In genomic region chr7:48139461-48139860, GRCh38 we compare ENCODE assay signal across 11 cellular contexts. TPM values are rescaled to one million over a fixed set of nuclear protein-coding genes. Genes with fewer than 3 reads are reported as not detected.
DNase-seq lines count a peak whose midpoint lies in the region; ATAC-seq and TF ChIP-seq lines count a peak whose summit lies in the region.
"Had no signal": no experiment of that assay in that cellular context is flagged by ENCODE, and none has a peak within 500 bp of the region (broad histone marks: within the 10 kb centered on the region; RNA-seq: fewer than 3 reads in every experiment).

No MANE protein-coding gene starts in this region.

- ATAC-seq in WTC11 (peak; percentile 47; the same call in 1 of the 2 replicates), GM18858 (IDR thresholded peaks at IDR 0.05; ENCODE audit: unreplicated experiment) (no peak), HG03039 (IDR thresholded peaks at IDR 0.05; ENCODE audit: unreplicated experiment) (no peak)
- ATAC-seq in activated T-cell treated with anti-CD3 and anti-CD28 coated beads, Interleukin-2, amount 50 U/mL, for 72 hours (replicated peaks in 1 of 2), result no peak

- peak; percentile 37 for TF ChIP-seq CTCF in AG09319 (IDR thresholded peaks at IDR 0.05; ENCODE audit: low read depth, low read length)
- peak; percentile 33 for TF ChIP-seq CTCF in HFF-Myc (IDR thresholded peaks at IDR 0.05; ENCODE audit: low read depth, low read length, missing control alignments)
- no peak for TF ChIP-seq CTCF in WTC11 (IDR thresholded peaks at IDR 0.05)

- POLR2A ChIA-PET in WTC11 (lab: Charles Lee), result no interaction called here

- peaks cover 29% of the 10 kb centered on the region for H3K4me1 Mint-ChIP-seq in WTC11
- peaks cover 8% of the 10 kb centered on the region for H3K4me1 Mint-ChIP-seq in activated T-cell treated with anti-CD3 and anti-CD28 coated beads, Interleukin-2, amount 50 U/mL, for 72 hours (ENCODE audit: low read depth)
- H3K4me1 Mint-ChIP-seq in activated T-helper 2 cell treated with anti-CD3 and anti-CD28 coated beads, Interferon-gamma antibody, Interleukin-2, Interleukin-4, amounts not matched to agents 10 μg/mL and 5 μg/mL and 100 μg/mL, durations not matched to agents 14 hours and 24 hours and 36 hours (ENCODE audit: low read depth), result peaks cover 6% of the 10 kb centered on the region

- H3K9me3 Mint-ChIP-seq in WTC11, result peaks cover 52% of the 10 kb centered on the region
- no peaks in the 10 kb centered on the region for H3K9me3 Mint-ChIP-seq in activated T-cell treated with anti-CD3 and anti-CD28 coated beads, Interleukin-2, amount 50 U/mL, for 72 hours
- no peaks in the 10 kb centered on the region for H3K9me3 Mint-ChIP-seq in activated T-helper 2 cell treated with anti-CD3 and anti-CD28 coated beads, Interferon-gamma antibody, Interleukin-2, Interleukin-4, amounts not matched to agents 10 μg/mL and 5 μg/mL and 100 μg/mL, durations not matched to agents 14 hours and 24 hours and 36 hours

- CTCF ChIA-PET in WTC11 (lab: Charles Lee), result interaction anchor here (1.0 to 1.2 kb wide), 3 partner anchors 12 to 15 kb away, joined by 3 to 5 read pairs (median 4); no protein-coding TSS in a partner anchor

- no peak overlapping the region for H3K4me3 ChIP-seq in HFF-Myc (replicated peaks; ENCODE audit: low read depth, low read length)
- H3K4me3 ChIP-seq: prostate gland had no signal

- intact Hi-C loops in activated T-helper 2 cell treated with anti-CD3 and anti-CD28 coated beads, Interferon-gamma antibody, Interleukin-2, Interleukin-4, amounts not matched to agents 10 μg/mL and 5 μg/mL and 100 μg/mL, durations not matched to agents 14 hours and 24 hours and 36 hours (cut with micrococcal nuclease), result loop anchor here (10.0 kb wide), 1 partner anchor 265 kb away; no protein-coding TSS in a partner anchor

- H3K4me3 Mint-ChIP-seq in WTC11, result no peak overlapping the region
- H3K4me3 Mint-ChIP-seq in activated T-cell treated with anti-CD3 and anti-CD28 coated beads, Interleukin-2, amount 50 U/mL, for 72 hours, result no peak overlapping the region
- H3K4me3 Mint-ChIP-seq in activated T-helper 2 cell treated with anti-CD3 and anti-CD28 coated beads, Interferon-gamma antibody, Interleukin-2, Interleukin-4, amounts not matched to agents 10 μg/mL and 5 μg/mL and 100 μg/mL, durations not matched to agents 14 hours and 24 hours and 36 hours (ENCODE audit: low read depth), result no peak overlapping the region

- peaks cover 55% of the 10 kb centered on the region for H3K36me3 Mint-ChIP-seq in WTC11
- peaks cover 0 to 1% of the 10 kb centered on the region in 2 donors for H3K36me3 Mint-ChIP-seq in activated T-cell treated with anti-CD3 and anti-CD28 coated beads, Interleukin-2, amount 50 U/mL, for 72 hours (ENCODE audit: insufficient read depth in 2 of 2)
- no peaks in the 10 kb centered on the region for H3K36me3 Mint-ChIP-seq in activated T-helper 2 cell treated with anti-CD3 and anti-CD28 coated beads, Interferon-gamma antibody, Interleukin-2, Interleukin-4, amounts not matched to agents 10 μg/mL and 5 μg/mL and 100 μg/mL, durations not matched to agents 14 hours and 24 hours and 36 hours (ENCODE audit: low read depth)

- H3K27ac Mint-ChIP-seq in WTC11, result no peak overlapping the region
- H3K27ac Mint-ChIP-seq in activated T-cell treated with anti-CD3 and anti-CD28 coated beads, Interleukin-2, amount 50 U/mL, for 72 hours, result no peak overlapping the region
- H3K27ac Mint-ChIP-seq in activated T-helper 2 cell treated with anti-CD3 and anti-CD28 coated beads, Interferon-gamma antibody, Interleukin-2, Interleukin-4, amounts not matched to agents 10 μg/mL and 5 μg/mL and 100 μg/mL, durations not matched to agents 14 hours and 24 hours and 36 hours, result no peak overlapping the region

- DNase-seq in AG09319 (ENCODE audit: extremely low read depth, low read depth) (no peak), HFF-Myc (ENCODE audit: extremely low read depth, low read depth) (no peak), WTC11 (ENCODE audit: low spot score) (peak; percentile 44), iris pigment epithelial cell (ENCODE audit: low read depth) (peak; percentile 33)
- no peak for DNase-seq in activated T-cell treated with anti-CD3 and anti-CD28 coated beads, Interleukin-2, amount 50 U/mL, for 72 hours
- no peak for DNase-seq in activated T-helper 2 cell treated with anti-CD3 and anti-CD28 coated beads, Interferon-gamma antibody, Interleukin-2, Interleukin-4, amounts not matched to agents 10 μg/mL and 5 μg/mL and 100 μg/mL, durations not matched to agents 14 hours and 24 hours and 36 hours (ENCODE audit: low spot score)
- DNase-seq: Karpas-422, SHP77 treated with DMSO at 0.1 percent for 48 hours had no signal

- H3K27me3 Mint-ChIP-seq in WTC11 (ENCODE audit: low read depth), result no peaks in the 10 kb centered on the region; the same call in 1 of the 2 replicates
- H3K27me3 Mint-ChIP-seq in activated T-cell treated with anti-CD3 and anti-CD28 coated beads, Interleukin-2, amount 50 U/mL, for 72 hours (ENCODE audit: low read depth), result peaks cover 8% of the 10 kb centered on the region
- peaks cover 22% of the 10 kb centered on the region for H3K27me3 Mint-ChIP-seq in activated T-helper 2 cell treated with anti-CD3 and anti-CD28 coated beads, Interferon-gamma antibody, Interleukin-2, Interleukin-4, amounts not matched to agents 10 μg/mL and 5 μg/mL and 100 μg/mL, durations not matched to agents 14 hours and 24 hours and 36 hours (ENCODE audit: low read depth)

TF ChIP-seq in WTC11, 78 proteins besides CTCF, POLR2A, EP300 and RAD21:
- TF ChIP-seq, protein P1, sequence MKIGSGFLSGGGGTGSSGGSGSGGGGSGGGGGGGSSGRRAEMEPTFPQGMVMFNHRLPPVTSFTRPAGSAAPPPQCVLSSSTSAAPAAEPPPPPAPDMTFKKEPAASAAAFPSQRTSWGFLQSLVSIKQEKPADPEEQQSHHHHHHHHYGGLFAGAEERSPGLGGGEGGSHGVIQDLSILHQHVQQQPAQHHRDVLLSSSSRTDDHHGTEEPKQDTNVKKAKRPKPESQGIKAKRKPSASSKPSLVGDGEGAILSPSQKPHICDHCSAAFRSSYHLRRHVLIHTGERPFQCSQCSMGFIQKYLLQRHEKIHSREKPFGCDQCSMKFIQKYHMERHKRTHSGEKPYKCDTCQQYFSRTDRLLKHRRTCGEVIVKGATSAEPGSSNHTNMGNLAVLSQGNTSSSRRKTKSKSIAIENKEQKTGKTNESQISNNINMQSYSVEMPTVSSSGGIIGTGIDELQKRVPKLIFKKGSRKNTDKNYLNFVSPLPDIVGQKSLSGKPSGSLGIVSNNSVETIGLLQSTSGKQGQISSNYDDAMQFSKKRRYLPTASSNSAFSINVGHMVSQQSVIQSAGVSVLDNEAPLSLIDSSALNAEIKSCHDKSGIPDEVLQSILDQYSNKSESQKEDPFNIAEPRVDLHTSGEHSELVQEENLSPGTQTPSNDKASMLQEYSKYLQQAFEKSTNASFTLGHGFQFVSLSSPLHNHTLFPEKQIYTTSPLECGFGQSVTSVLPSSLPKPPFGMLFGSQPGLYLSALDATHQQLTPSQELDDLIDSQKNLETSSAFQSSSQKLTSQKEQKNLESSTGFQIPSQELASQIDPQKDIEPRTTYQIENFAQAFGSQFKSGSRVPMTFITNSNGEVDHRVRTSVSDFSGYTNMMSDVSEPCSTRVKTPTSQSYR (CRISPR knock-in tag; IDR thresholded peaks at IDR 0.05), result no peak

RNA-seq across cellular contexts. Expression of gene ABCA13, which starts 31.8 kb away (rescaled TPM):
- total RNA-seq in WTC11 (2021), result 0.02 to 0.05 TPM (median 0.04 TPM) in 3 replicates
- total RNA-seq in activated T-cell treated with anti-CD3 and anti-CD28 coated beads, Interleukin-2, amount 50 U/mL, for 72 hours, result not detected
- 0.02 and 0.32 TPM in 2 replicates for total RNA-seq in activated T-helper 2 cell treated with anti-CD3 and anti-CD28 coated beads, Interferon-gamma antibody, Interleukin-2, Interleukin-4, amounts not matched to agents 10 μg/mL and 5 μg/mL and 100 μg/mL, durations not matched to agents 14 hours and 24 hours and 36 hours

RNA-seq across cellular contexts. Expression of gene UPP1, which starts 50.4 kb away (rescaled TPM):
- total RNA-seq in WTC11 (2021), result 34.6 to 55.6 TPM (median 37.7 TPM) in 3 replicates
- 100 to 1,000 TPM in 1 of 2 donors, 10 to 100 TPM in 1; 92.2 to 122 TPM for total RNA-seq in activated T-cell treated with anti-CD3 and anti-CD28 coated beads, Interleukin-2, amount 50 U/mL, for 72 hours
- 48.9 and 52.9 TPM in 2 replicates for total RNA-seq in activated T-helper 2 cell treated with anti-CD3 and anti-CD28 coated beads, Interferon-gamma antibody, Interleukin-2, Interleukin-4, amounts not matched to agents 10 μg/mL and 5 μg/mL and 100 μg/mL, durations not matched to agents 14 hours and 24 hours and 36 hours

Comparison
In these comparisons a context has a peak if more than half of its experiments do, and no peak if none do; other contexts are left out.
1. DNase-seq: peak in WTC11 (single experiment) and iris pigment epithelial cell (single experiment); none in AG09319 (single experiment), HFF-Myc (single experiment), activated T-cell treated with anti-CD3 and anti-CD28 coated beads, Interleukin-2, amount 50 U/mL, for 72 hours (0 of 2) and activated T-helper 2 cell treated with anti-CD3 and anti-CD28 coated beads, Interferon-gamma antibody, Interleukin-2, Interleukin-4, amounts not matched to agents 10 μg/mL and 5 μg/mL and 100 μg/mL, durations not matched to agents 14 hours and 24 hours and 36 hours (single experiment).